ENCODE assay signal across 30 cellular contexts in the genomic region with DNA sequence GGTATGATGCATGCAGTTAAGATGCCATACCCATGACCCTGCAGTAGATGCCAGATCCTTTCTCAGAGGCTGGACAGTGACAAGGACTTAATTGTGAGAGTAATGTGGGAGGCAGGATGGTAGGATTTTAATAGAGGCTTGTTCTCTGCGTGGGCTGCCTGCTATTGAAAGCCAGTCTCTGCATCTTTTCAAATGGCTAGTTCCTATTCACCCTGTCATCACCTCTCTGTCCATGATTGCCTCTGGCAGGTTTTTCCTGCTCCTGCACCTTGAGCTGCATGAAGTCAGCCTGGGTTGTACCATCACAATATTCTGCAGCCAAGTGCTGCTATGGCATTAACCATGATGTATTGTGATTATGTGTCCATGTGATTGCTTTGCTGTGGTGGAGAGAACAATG.
A peak's percentile ranks its signal among the peaks of the same experiment; 100 is the strongest.
DNase-seq lines count a peak whose midpoint lies in the region; ATAC-seq, FAIRE-seq and TF ChIP-seq lines count a peak whose summit lies in the region.
"Had no signal": no experiment of that assay in that cellular context is flagged by ENCODE, and none has a peak within 500 bp of the region (broad histone marks: within the 10 kb centered on the region; RNA-seq: fewer than 3 reads in every experiment).

No MANE protein-coding gene starts in this region.

- no peak overlapping the region for H3K4me3 ChIP-seq in heart left ventricle
- no peak overlapping the region for H3K4me3 ChIP-seq in left ventricle myocardium inferior
- H3K4me3 ChIP-seq in kidney (ENCODE audit: low read length in 2 of 2): no peak overlapping the region
- H3K4me3 ChIP-seq: A549, HAP-1 had no signal

- H3K4me1 ChIP-seq in heart left ventricle (no peaks in the 10 kb centered on the region), left ventricle myocardium inferior (peaks cover 3% of the 10 kb centered on the region), kidney (ENCODE audit: control insufficient read depth in 1 of 2, insufficient read depth in 1 of 2, low read depth in 1 of 2, low read length in 2 of 2) (no peaks in the 10 kb centered on the region)
- H3K4me1 ChIP-seq: A549, HAP-1 had no signal

- TF ChIP-seq CTCF in heart left ventricle (IDR thresholded peaks at IDR 0.05) (no peak), left ventricle myocardium inferior (IDR thresholded peaks at IDR 0.05; ENCODE audit: borderline replicate concordance) (no peak), kidney (IDR thresholded peaks at IDR 0.05; ENCODE audit: borderline replicate concordance, extremely low read depth, insufficient read depth) (no peak)

- H3K27ac Mint-ChIP-seq in activated CD4-positive, alpha-beta T cell treated with anti-CD3 and anti-CD28 coated beads for 36 hours: no peak overlapping the region
- H3K27ac Mint-ChIP-seq: CD8-positive, alpha-beta memory T cell; HFFc6 had no signal

- H3K9me3 Mint-ChIP-seq in activated CD4-positive, alpha-beta T cell treated with anti-CD3 and anti-CD28 coated beads for 36 hours (ENCODE audit: low read depth): no peaks in the 10 kb centered on the region
- H3K9me3 Mint-ChIP-seq: CD8-positive, alpha-beta memory T cell; HFFc6 had no signal

- peak in 2 of 5 donors; percentile 30 to 45 for DNase-seq in heart left ventricle
- DNase-seq in left ventricle myocardium inferior: no peak
- peak; percentile 58 for DNase-seq in SK-MEL-5 (ENCODE audit: low read depth, low spot score)
- peak; percentile 30 for DNase-seq in kidney
- no peak for DNase-seq in activated CD4-positive, alpha-beta T cell treated with anti-CD3 and anti-CD28 coated beads for 36 hours
- DNase-seq in KBM-7: no peak
- DNase-seq: AML-193; Calu3; CD8-positive, alpha-beta memory T cell; DMS79 treated with DMSO at 0.1 percent for 48 hours; GF-D8; GOT3; HFFc6; IMR-90; MM.1S; NCI-H1694 treated with DMSO at 0.1 percent for 48 hours; NCI-H2081; NCI-H2171; NCI-H226; NCI-H510A; NK-92 treated with Interleukin-12 subunit alpha and Interleukin-12 subunit beta, amount 100 ng/mL, for 24 hours; PC-3; SHP77 treated with DMSO at 0.1 percent for 48 hours had no signal

- H3K27me3 Mint-ChIP-seq in activated CD4-positive, alpha-beta T cell treated with anti-CD3 and anti-CD28 coated beads for 36 hours: peaks cover 3% of the 10 kb centered on the region

- POLR2A ChIA-PET in activated CD4-positive, alpha-beta T cell treated with anti-CD3 and anti-CD28 coated beads for 36 hours (lab: Charles Lee): no interaction called here

- no peak for FAIRE-seq in kidney (lab: Jason Lieb, UNC)
- FAIRE-seq: A549, GM12891 had no signal

- CTCF ChIA-PET in activated CD4-positive, alpha-beta T cell treated with anti-CD3 and anti-CD28 coated beads for 36 hours (lab: Charles Lee): no interaction called here

- no peaks in the 10 kb centered on the region for H3K36me3 Mint-ChIP-seq in activated CD4-positive, alpha-beta T cell treated with anti-CD3 and anti-CD28 coated beads for 36 hours (ENCODE audit: low read depth)
- H3K36me3 Mint-ChIP-seq: CD8-positive, alpha-beta memory T cell had no signal

- H3K27ac ChIP-seq in heart left ventricle: no peak overlapping the region
- no peak overlapping the region for H3K27ac ChIP-seq in left ventricle myocardium inferior (replicated peaks)
- H3K27ac ChIP-seq in kidney (ENCODE audit: low read depth in 2 of 2, low read length in 2 of 2): no peak overlapping the region
- H3K27ac ChIP-seq: A549, C4-2B, KMS-11 had no signal

- 6 to 20% (median 14%) methylated on average over 1 of the region's 1 CpG for WGBS in heart left ventricle, 4 donors

- intact Hi-C loops in heart left ventricle (cut with DNase I): no loop called here
- intact Hi-C loops in left ventricle myocardium inferior (cut with micrococcal nuclease): no loop called here
- intact Hi-C loops in kidney (cut with DNase I): no loop called here
- intact Hi-C loops in activated CD4-positive, alpha-beta T cell treated with anti-CD3 and anti-CD28 coated beads for 36 hours (cut with DNase I, micrococcal nuclease): no loop called here

- in situ Hi-C loops in SK-MEL-5 (cut with HindIII; ENCODE audit: low pct_unique_long_range_greater_than_20kb, low sequenced_read_pairs) (no loop called here), KBM-7 (cut with MboI; ENCODE audit: low pct_unique_long_range_greater_than_20kb, low sequenced_read_pairs) (no loop called here)

- H3K9me3 ChIP-seq in heart left ventricle (no peaks in the 10 kb centered on the region), left ventricle myocardium inferior (replicated peaks) (no peaks in the 10 kb centered on the region), kidney (ENCODE audit: control insufficient read depth in 1 of 2, low read length in 2 of 2) (no peaks in the 10 kb centered on the region)
- H3K9me3 ChIP-seq: A549, HAP-1 had no signal

- ATAC-seq in heart left ventricle (peak; percentile 51 to 90 (median 86)), HG02973 (IDR thresholded peaks at IDR 0.05; ENCODE audit: unreplicated experiment) (no peak)
- no peak for ATAC-seq in activated CD4-positive, alpha-beta T cell treated with anti-CD3 and anti-CD28 coated beads for 36 hours
- ATAC-seq: A549, PC-3, SK-N-SH treated with all-trans-retinoic acid at 6 μM for 48 hours had no signal

- H3K4me3 Mint-ChIP-seq in activated CD4-positive, alpha-beta T cell treated with anti-CD3 and anti-CD28 coated beads for 36 hours: no peak overlapping the region
- H3K4me3 Mint-ChIP-seq: CD8-positive, alpha-beta memory T cell; HFFc6 had no signal

- H3K9ac ChIP-seq in kidney (ENCODE audit: low read length in 2 of 2): no peak overlapping the region
- H3K9ac ChIP-seq: KMS-11 had no signal

- H3K4me1 Mint-ChIP-seq in activated CD4-positive, alpha-beta T cell treated with anti-CD3 and anti-CD28 coated beads for 36 hours: no peaks in the 10 kb centered on the region
- H3K4me1 Mint-ChIP-seq: CD8-positive, alpha-beta memory T cell had no signal

- no peak for TF ChIP-seq POLR2A in heart left ventricle (IDR thresholded peaks at IDR 0.05)

- H3K36me3 ChIP-seq in heart left ventricle (no peaks in the 10 kb centered on the region), left ventricle myocardium inferior (no peaks in the 10 kb centered on the region), kidney (ENCODE audit: control insufficient read depth in 1 of 2, insufficient read depth in 2 of 2, low read length in 2 of 2) (no peaks in the 10 kb centered on the region)
- H3K36me3 ChIP-seq: HAP-1 had no signal

- H3K27me3 ChIP-seq in heart left ventricle (no peaks in the 10 kb centered on the region), left ventricle myocardium inferior (ENCODE audit: low read depth) (no peaks in the 10 kb centered on the region)

Comparison
In these comparisons a context has a peak if more than half of its experiments do, and no peak if none do; other contexts are left out.
1. ATAC-seq: peak in heart left ventricle (4 of 4); none in activated CD4-positive, alpha-beta T cell treated with anti-CD3 and anti-CD28 coated beads for 36 hours (single experiment) and HG02973 (single experiment).
2. DNase-seq: peak in SK-MEL-5 (single experiment) and kidney (single experiment); none in left ventricle myocardium inferior (single experiment), activated CD4-positive, alpha-beta T cell treated with anti-CD3 and anti-CD28 coated beads for 36 hours (single experiment) and KBM-7 (single experiment).